ENCODE assay signal across 7 cellular contexts in genomic region chr5:6576861-6577501, GRCh38. TPM values are rescaled to one million over a fixed set of nuclear protein-coding genes. Genes with fewer than 3 reads are reported as not detected.
A peak's percentile ranks its signal among the peaks of the same experiment; 100 is the strongest.
DNase-seq lines count a peak whose midpoint lies in the region; ATAC-seq, FAIRE-seq and TF ChIP-seq lines count a peak whose summit lies in the region.

No MANE protein-coding gene starts in this region.

- TF ChIP-seq RAD21 in neural cell (conservative IDR thresholded peaks at IDR 0.05): peak; percentile 71

- no peaks in the 10 kb centered on the region for H3K27me3 ChIP-seq in neural cell (ENCODE audit: insufficient read depth, low read depth, low read length)

- no peaks in the 10 kb centered on the region for H3F3A ChIP-seq in neural cell (ENCODE audit: insufficient read depth, low read length, poor library complexity, severe bottlenecking)

- H3K27ac ChIP-seq in neural cell (ENCODE audit: low read length): no peak overlapping the region

- no peaks in the 10 kb centered on the region for H3K79me2 ChIP-seq in neural cell (replicated peaks; ENCODE audit: insufficient read depth, low read length)

- H3K9me3 ChIP-seq in neural cell (ENCODE audit: low read length): no peaks in the 10 kb centered on the region

- no peaks in the 10 kb centered on the region for H4K20me1 ChIP-seq in neural cell (ENCODE audit: insufficient read depth)

- H3K9ac ChIP-seq in neural cell (ENCODE audit: low read length): no peak overlapping the region

- in situ Hi-C loops in G401 (cut with HindIII; ENCODE audit: low sequenced_read_pairs): no loop called here

- TF ChIP-seq EP300 in neural cell (conservative IDR thresholded peaks at IDR 0.05; ENCODE audit: poor library complexity, severe bottlenecking): no peak

- no peak overlapping the region for H3K4me2 ChIP-seq in neural cell (ENCODE audit: low read length)

- H3K4me3 ChIP-seq in Jurkat, Clone E6-1 (ENCODE audit: low read length): no peak overlapping the region
- no peak overlapping the region for H3K4me3 ChIP-seq in neural cell (ENCODE audit: low read length)

- DNase-seq in G401 (ENCODE audit: low spot score) (peak; percentile 81), RCC 7860 (ENCODE audit: low spot score) (peak; percentile 28), erythroblast (lab: John Stamatoyannopoulos, UW) (peak; percentile 7 to 9)
- peak; percentile 28 for DNase-seq in Jurkat, Clone E6-1 (ENCODE audit: low read depth, low spot score)

- no peaks in the 10 kb centered on the region for H3K36me3 ChIP-seq in neural cell (ENCODE audit: insufficient read depth, low read length)

- ATAC-seq in HG03457 (IDR thresholded peaks at IDR 0.05; ENCODE audit: unreplicated experiment) (no peak), HG03460 (IDR thresholded peaks at IDR 0.05; ENCODE audit: unreplicated experiment) (no peak)

- no peak for FAIRE-seq in RCC 7860 (lab: Jason Lieb, UNC)

- TF ChIP-seq CTCF in neural cell (IDR thresholded peaks at IDR 0.05; ENCODE audit: poor library complexity, severe bottlenecking): peak; percentile 60

- H2AFZ ChIP-seq in neural cell (ENCODE audit: low read depth, low read length): no peak overlapping the region

- H3K9me2 ChIP-seq in neural cell (ENCODE audit: insufficient read depth, low read length): no peaks in the 10 kb centered on the region

- TF ChIP-seq POLR2A in erythroblast (IDR thresholded peaks at IDR 0.05; ENCODE audit: low read length): no peak

TF ChIP-seq in neural cell, 6 proteins besides CTCF, POLR2A, EP300 and RAD21:
- TF ChIP-seq POLR2AphosphoS5 (IDR thresholded peaks at IDR 0.05) (no peak), SMC3 (conservative IDR thresholded peaks at IDR 0.05; ENCODE audit: poor library complexity) (peak; percentile 65)
- TF ChIP-seq, protein P1, sequence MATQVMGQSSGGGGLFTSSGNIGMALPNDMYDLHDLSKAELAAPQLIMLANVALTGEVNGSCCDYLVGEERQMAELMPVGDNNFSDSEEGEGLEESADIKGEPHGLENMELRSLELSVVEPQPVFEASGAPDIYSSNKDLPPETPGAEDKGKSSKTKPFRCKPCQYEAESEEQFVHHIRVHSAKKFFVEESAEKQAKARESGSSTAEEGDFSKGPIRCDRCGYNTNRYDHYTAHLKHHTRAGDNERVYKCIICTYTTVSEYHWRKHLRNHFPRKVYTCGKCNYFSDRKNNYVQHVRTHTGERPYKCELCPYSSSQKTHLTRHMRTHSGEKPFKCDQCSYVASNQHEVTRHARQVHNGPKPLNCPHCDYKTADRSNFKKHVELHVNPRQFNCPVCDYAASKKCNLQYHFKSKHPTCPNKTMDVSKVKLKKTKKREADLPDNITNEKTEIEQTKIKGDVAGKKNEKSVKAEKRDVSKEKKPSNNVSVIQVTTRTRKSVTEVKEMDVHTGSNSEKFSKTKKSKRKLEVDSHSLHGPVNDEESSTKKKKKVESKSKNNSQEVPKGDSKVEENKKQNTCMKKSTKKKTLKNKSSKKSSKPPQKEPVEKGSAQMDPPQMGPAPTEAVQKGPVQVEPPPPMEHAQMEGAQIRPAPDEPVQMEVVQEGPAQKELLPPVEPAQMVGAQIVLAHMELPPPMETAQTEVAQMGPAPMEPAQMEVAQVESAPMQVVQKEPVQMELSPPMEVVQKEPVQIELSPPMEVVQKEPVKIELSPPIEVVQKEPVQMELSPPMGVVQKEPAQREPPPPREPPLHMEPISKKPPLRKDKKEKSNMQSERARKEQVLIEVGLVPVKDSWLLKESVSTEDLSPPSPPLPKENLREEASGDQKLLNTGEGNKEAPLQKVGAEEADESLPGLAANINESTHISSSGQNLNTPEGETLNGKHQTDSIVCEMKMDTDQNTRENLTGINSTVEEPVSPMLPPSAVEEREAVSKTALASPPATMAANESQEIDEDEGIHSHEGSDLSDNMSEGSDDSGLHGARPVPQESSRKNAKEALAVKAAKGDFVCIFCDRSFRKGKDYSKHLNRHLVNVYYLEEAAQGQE (IDR thresholded peaks at IDR 0.05; ENCODE audit: borderline replicate concordance): no peak

RNA-seq across cellular contexts. Expression of gene NSUN2, which starts 55.9 kb away (rescaled TPM):
- total RNA-seq in G401 (2014; rRNA removed; shearing (Covaris generic)): 46.6 and 65.0 TPM in 2 replicates
- 139 TPM for polyA plus RNA-seq in Jurkat, Clone E6-1 (2012; ENCODE audit: insufficient read depth, insufficient read length)
- polyA plus RNA-seq in neural cell: 47.5 and 51.8 TPM in 2 replicates
- polyA minus RNA-seq in neural cell: 33.6 and 34.5 TPM in 2 replicates

RNA-seq across cellular contexts. Expression of gene SRD5A1, which starts 56.3 kb away (rescaled TPM):
- total RNA-seq in G401 (2014; rRNA removed; shearing (Covaris generic)): 15.4 and 40.9 TPM in 2 replicates
- polyA plus RNA-seq in Jurkat, Clone E6-1 (2012; ENCODE audit: insufficient read depth, insufficient read length): 35.8 TPM
- polyA plus RNA-seq in neural cell: 122 and 123 TPM in 2 replicates
- polyA minus RNA-seq in neural cell: 39.2 and 43.9 TPM in 2 replicates

Comparison
In these comparisons a context has a peak if more than half of its experiments do, and no peak if none do; other contexts are left out.
1. DNase-seq: peak in every context shown above with its lines; median percentile 81 in G401; 28 in Jurkat, Clone E6-1; 28 in RCC 7860; 8 in erythroblast.